Comparison of ENCODE assay signal across 15 cellular contexts in the genomic region with DNA sequence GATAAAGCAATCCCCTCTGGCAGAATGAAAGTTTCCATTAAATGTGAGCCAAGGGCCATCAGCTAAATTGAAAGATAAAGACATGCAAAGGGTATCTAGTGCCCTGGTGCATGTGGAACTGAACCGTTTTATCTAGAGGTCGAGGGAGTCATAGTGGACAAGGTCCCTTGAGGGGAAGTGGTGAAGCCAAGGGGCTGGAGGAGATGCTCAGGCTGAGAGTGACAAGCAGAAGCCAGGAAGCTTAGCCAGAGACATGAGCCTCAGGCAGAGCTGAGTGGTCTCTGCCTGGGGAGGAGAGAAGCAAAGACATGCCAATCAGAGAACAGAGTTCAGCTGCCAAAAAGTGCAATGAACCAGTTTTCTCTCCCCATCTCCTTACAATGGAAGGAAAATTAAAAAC.
DNase-seq lines count a peak whose midpoint lies in the region; ATAC-seq and TF ChIP-seq lines count a peak whose summit lies in the region.
"Had no signal": no experiment of that assay in that cellular context is flagged by ENCODE, and none has a peak within 500 bp of the region (broad histone marks: within the 10 kb centered on the region; RNA-seq: fewer than 3 reads in every experiment).

No MANE protein-coding gene starts in this region.

- ATAC-seq in GM19035 (IDR thresholded peaks at IDR 0.05; ENCODE audit: unreplicated experiment) (peak; percentile 51), GM21825 (IDR thresholded peaks at IDR 0.05; ENCODE audit: unreplicated experiment) (peak; percentile 45), HG03135 (IDR thresholded peaks at IDR 0.05; ENCODE audit: unreplicated experiment) (peak; percentile 54)
- no peak for ATAC-seq in activated CD4-positive, CD25-positive, alpha-beta regulatory T cell treated with anti-CD3 and anti-CD28 coated beads, Interleukin-2, amount 50 U/mL, for 24 hours
- ATAC-seq: natural killer cell, psoas muscle had no signal

- H3K36me3 Mint-ChIP-seq in nephron (ENCODE audit: low read depth), result no peaks in the 10 kb centered on the region
- H3K36me3 Mint-ChIP-seq: natural killer cell had no signal

- no peak for TF ChIP-seq CTCF in nephron (IDR thresholded peaks at IDR 0.05; ENCODE audit: unreplicated experiment in 3 of 3)

- H3K27me3 Mint-ChIP-seq in nephron (ENCODE audit: low read depth), result peaks cover 4% of the 10 kb centered on the region

- no peak for DNase-seq in NCI-H1105 (lab: John Stamatoyannopoulos, UW)
- DNase-seq in amniotic stem cell (lab: John Stamatoyannopoulos, UW), result no peak
- DNase-seq: activated gamma-delta T cell treated with Interleukin-2 at 50 U/mL for 16 hours, C1 segment of cervical spinal cord, colonic mucosa, natural killer cell, NCI-H2029, psoas muscle, spleen, SW 1271 had no signal

- no peak overlapping the region for H3K4me3 Mint-ChIP-seq in nephron
- H3K4me3 Mint-ChIP-seq: natural killer cell had no signal

- H3K27ac Mint-ChIP-seq in nephron, result peak overlapping the region in 2 of 3 experiments; percentile 88 to 97
- H3K27ac Mint-ChIP-seq: natural killer cell had no signal

- H3K4me1 Mint-ChIP-seq in nephron, result peaks cover 12% of the 10 kb centered on the region
- H3K4me1 Mint-ChIP-seq: natural killer cell had no signal

- no peaks in the 10 kb centered on the region for H3K9me3 Mint-ChIP-seq in nephron

Comparison
In these comparisons a context has a peak if more than half of its experiments do, and no peak if none do; other contexts are left out.
1. ATAC-seq: peak in GM19035 (single experiment), GM21825 (single experiment) and HG03135 (single experiment); none in activated CD4-positive, CD25-positive, alpha-beta regulatory T cell treated with anti-CD3 and anti-CD28 coated beads, Interleukin-2, amount 50 U/mL, for 24 hours (0 of 2).